19 cellular contexts compared by ENCODE assay signal in the genomic region with DNA sequence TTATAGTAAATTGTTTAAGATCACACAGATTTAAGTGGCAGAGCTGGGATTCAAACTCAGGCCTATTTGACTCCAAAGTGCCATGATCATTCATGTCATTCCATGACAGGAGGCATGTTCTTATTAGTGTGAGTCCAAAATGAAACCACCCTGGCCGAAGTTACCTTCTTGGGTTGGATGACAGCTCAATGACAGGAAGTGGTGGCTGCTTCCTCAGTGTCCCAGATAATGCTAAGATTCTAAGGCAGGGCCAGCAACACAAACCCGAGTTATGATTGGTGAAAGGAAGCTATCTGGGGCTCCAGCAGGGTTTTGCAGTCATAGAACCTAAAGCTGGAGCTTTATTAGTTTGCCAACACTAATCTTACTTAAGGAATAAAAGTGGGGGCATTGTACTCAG.
"Had no signal": no experiment of that assay in that cellular context is flagged by ENCODE, and none has a peak within 500 bp of the region (broad histone marks: within the 10 kb centered on the region; RNA-seq: fewer than 3 reads in every experiment).

No MANE protein-coding gene starts in this region.

- H3K4me3 ChIP-seq: MG63, SJSA1, SK-N-MC had no signal

- H3K27ac ChIP-seq: SJSA1, SK-N-MC had no signal

- H3K9me3 ChIP-seq: MG63, SJSA1 had no signal

- DNase-seq: KBM-7, MG63, NCI-H1092, NCI-H1105 treated with DMSO at 0.1 percent for 48 hours, NCI-H1417 treated with DMSO at 0.1 percent for 48 hours, NCI-H146, NCI-H1694 treated with DMSO at 0.1 percent for 48 hours, NCI-H1930, NCI-H2081, NCI-H2107, NCI-H2227 treated with DMSO at 0.1 percent for 48 hours, NCI-H524, NCI-H526 treated with DMSO at 0.1 percent for 48 hours, NCI-H748 treated with DMSO at 0.1 percent for 48 hours, Right ventricle myocardium superior, RPMI8226, SIG-M5 had no signal

- H3K27me3 ChIP-seq: MG63, SJSA1 had no signal

- H3K36me3 ChIP-seq: MG63, SJSA1 had no signal
